ENCODE assay signal across 3 cellular contexts in genomic region chr2:201172279-201172678, GRCh38.
TF ChIP-seq lines count a peak whose summit lies in the region.

No MANE protein-coding gene starts in this region.

TF ChIP-seq in IMR-90, 13 proteins besides CTCF, POLR2A, EP300 and RAD21:
- TF ChIP-seq CEBPB (IDR thresholded peaks at IDR 0.05; ENCODE audit: low read depth, low read length) (peak; percentile 83), RFX5 (IDR thresholded peaks at IDR 0.05; ENCODE audit: low read depth, low read length) (no peak), USF2 (IDR thresholded peaks at IDR 0.05; ENCODE audit: low read depth, low read length) (no peak)

TF ChIP-seq in H1, 55 proteins besides CTCF, POLR2A, EP300 and RAD21:
- no peak for TF ChIP-seq SP2 (IDR thresholded peaks at IDR 0.05; ENCODE audit: low read length)
- no peak for TF ChIP-seq HDAC2 (IDR thresholded peaks at IDR 0.05; ENCODE audit: borderline replicate concordance in 1 of 2, low read depth in 2 of 2, low read length in 2 of 2)
- no peak for TF ChIP-seq SIRT6 (IDR thresholded peaks at IDR 0.05; ENCODE audit: low read length)
- peak; percentile 9; the same call in 1 of the 2 replicates for TF ChIP-seq CEBPB (IDR thresholded peaks at IDR 0.05; ENCODE audit: low read depth, low read length)
- no peak for TF ChIP-seq CBX8 (IDR thresholded peaks at IDR 0.05; ENCODE audit: borderline replicate concordance, low read depth, low read length)
- no peak for TF ChIP-seq ZNF274 (IDR thresholded peaks at IDR 0.05; ENCODE audit: borderline replicate concordance, extremely low read depth, low read length)

TF ChIP-seq in HepG2, 621 proteins besides CTCF, POLR2A, EP300 and RAD21:
- TF ChIP-seq ZSCAN12 (CRISPR knock-in tag; IDR thresholded peaks at IDR 0.05) (no peak), CEBPB (IDR thresholded peaks at IDR 0.05; ENCODE audit: borderline replicate concordance, low read depth, low read length) (peak; percentile 79), ZKSCAN1 (IDR thresholded peaks at IDR 0.05; ENCODE audit: low read length) (no peak), HOMEZ (CRISPR knock-in tag; IDR thresholded peaks at IDR 0.05; ENCODE audit: low read depth) (no peak), ZNF484 (CRISPR knock-in tag; IDR thresholded peaks at IDR 0.05; ENCODE audit: borderline replicate concordance, low read depth) (no peak)
- TF ChIP-seq, protein P1, sequence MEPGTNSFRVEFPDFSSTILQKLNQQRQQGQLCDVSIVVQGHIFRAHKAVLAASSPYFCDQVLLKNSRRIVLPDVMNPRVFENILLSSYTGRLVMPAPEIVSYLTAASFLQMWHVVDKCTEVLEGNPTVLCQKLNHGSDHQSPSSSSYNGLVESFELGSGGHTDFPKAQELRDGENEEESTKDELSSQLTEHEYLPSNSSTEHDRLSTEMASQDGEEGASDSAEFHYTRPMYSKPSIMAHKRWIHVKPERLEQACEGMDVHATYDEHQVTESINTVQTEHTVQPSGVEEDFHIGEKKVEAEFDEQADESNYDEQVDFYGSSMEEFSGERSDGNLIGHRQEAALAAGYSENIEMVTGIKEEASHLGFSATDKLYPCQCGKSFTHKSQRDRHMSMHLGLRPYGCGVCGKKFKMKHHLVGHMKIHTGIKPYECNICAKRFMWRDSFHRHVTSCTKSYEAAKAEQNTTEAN (CRISPR knock-in tag; conservative IDR thresholded peaks at IDR 0.05), result no peak
